In genomic region chr9:129946596-129946995, GRCh38 we compare ENCODE assay signal across 12 cellular contexts.
A peak's percentile ranks its signal among the peaks of the same experiment; 100 is the strongest.
DNase-seq lines count a peak whose midpoint lies in the region; ATAC-seq and TF ChIP-seq lines count a peak whose summit lies in the region.
"Had no signal": no experiment of that assay in that cellular context is flagged by ENCODE, and none has a peak within 500 bp of the region (broad histone marks: within the 10 kb centered on the region; RNA-seq: fewer than 3 reads in every experiment).

No MANE protein-coding gene starts in this region.

- CTCF ChIA-PET in A673 (lab: Charles Lee) = no interaction called here

- ATAC-seq in naive B cell (ENCODE audit: low read depth in 2 of 2) = no peak
- no peak for ATAC-seq in GM21737 (IDR thresholded peaks at IDR 0.05; ENCODE audit: unreplicated experiment)
- ATAC-seq in HG03442 (IDR thresholded peaks at IDR 0.05; ENCODE audit: unreplicated experiment) = no peak

- H3K27me3 ChIP-seq in A673 (replicated peaks; ENCODE audit: insufficient read depth, low read depth, low read length, poor library complexity) (no peaks in the 10 kb centered on the region), MG63 (no peaks in the 10 kb centered on the region)

- no peak for TF ChIP-seq CTCF in A673 (conservative IDR thresholded peaks at IDR 0.05; ENCODE audit: low read depth, low read length)

- H3K4me1 Mint-ChIP-seq in IgD-negative memory B cell (peaks cover 17 to 25% (median 19%) of the 10 kb centered on the region in 3 donors), naive B cell (peaks cover 22 to 44% (median 28%) of the 10 kb centered on the region in 3 donors)
- H3K4me1 Mint-ChIP-seq in activated naive CD8-positive, alpha-beta T cell treated with anti-CD3 and anti-CD28 coated beads for 36 hours = peaks cover 59% of the 10 kb centered on the region

- BruUV-seq in A673 (replicated peaks; lab: Mats Ljungman, UMichigan) = no TSS peak

- H3K4me3 Mint-ChIP-seq in IgD-negative memory B cell (peak overlapping the region in 2 of 4 donors; percentile 62 to 68), naive B cell (peak overlapping the region in 6 of 8 donors; percentile 4 to 61 (median 35))
- H3K4me3 Mint-ChIP-seq in activated naive CD8-positive, alpha-beta T cell treated with anti-CD3 and anti-CD28 coated beads for 36 hours = peak overlapping the region; percentile 41
- H3K4me3 Mint-ChIP-seq: nephron had no signal

- peaks cover 66% of the 10 kb centered on the region for H3K4me1 ChIP-seq in A673 (ENCODE audit: insufficient read depth, low read length, poor library complexity, severe bottlenecking)

- H3K9me3 ChIP-seq in A673 (ENCODE audit: low read depth, low read length, poor library complexity, severe bottlenecking) (peaks cover 15% of the 10 kb centered on the region), MG63 (peaks cover 7% of the 10 kb centered on the region)

- H3K27ac Mint-ChIP-seq in IgD-negative memory B cell = peak overlapping the region in 2 of 3 donors; percentile 10 to 52
- H3K27ac Mint-ChIP-seq in activated naive CD8-positive, alpha-beta T cell treated with anti-CD3 and anti-CD28 coated beads for 36 hours = peak overlapping the region; percentile 91
- peak overlapping the region; percentile 28 to 93 (median 72) for H3K27ac Mint-ChIP-seq in naive B cell
- H3K27ac Mint-ChIP-seq: nephron had no signal

- no peak overlapping the region for H3K4me3 ChIP-seq in A673 (ENCODE audit: low read depth, low read length, poor library complexity, severe bottlenecking)
- no peak overlapping the region for H3K4me3 ChIP-seq in MG63

- peaks cover 71% of the 10 kb centered on the region for H3K36me3 ChIP-seq in A673 (ENCODE audit: insufficient read depth, low read length, poor library complexity, severe bottlenecking)
- H3K36me3 ChIP-seq in MG63 = peaks cover 24% of the 10 kb centered on the region

- POLR2A ChIA-PET in A673 (lab: Charles Lee; ENCODE audit: low non-redundant PET) = no interaction called here

- intact Hi-C loops in A673 (cut with micrococcal nuclease; ENCODE audit: unreplicated experiment) = no loop called here

- H3K27me3 Mint-ChIP-seq in IgD-negative memory B cell = no peaks in the 10 kb centered on the region
- H3K27me3 Mint-ChIP-seq in activated naive CD8-positive, alpha-beta T cell treated with anti-CD3 and anti-CD28 coated beads for 36 hours = no peaks in the 10 kb centered on the region
- H3K27me3 Mint-ChIP-seq in naive B cell = no peaks in the 10 kb centered on the region

- H3K36me3 Mint-ChIP-seq in IgD-negative memory B cell (peaks cover 14% of the 10 kb centered on the region), naive B cell (peaks cover 22 to 23% of the 10 kb centered on the region in 2 donors)
- H3K36me3 Mint-ChIP-seq in activated naive CD8-positive, alpha-beta T cell treated with anti-CD3 and anti-CD28 coated beads for 36 hours = peaks cover 83% of the 10 kb centered on the region

- DNase-seq in A673 (ENCODE audit: low spot score) (no peak), naive B cell (no peak), MG63 (no peak), HuH-7.5 (ENCODE audit: low spot score) (no peak)
- DNase-seq in activated naive CD8-positive, alpha-beta T cell treated with anti-CD3 and anti-CD28 coated beads for 36 hours = no peak
- DNase-seq: IMR-90, NCI-H2171 treated with DMSO at 0.1 percent for 48 hours, Right ventricle myocardium superior had no signal

- H3K9me3 Mint-ChIP-seq in IgD-negative memory B cell (peaks cover 2 to 4% (median 4%) of the 10 kb centered on the region in 3 donors), naive B cell (peaks cover 0 to 9% (median 6%) of the 10 kb centered on the region in 7 donors)
- H3K9me3 Mint-ChIP-seq in activated naive CD8-positive, alpha-beta T cell treated with anti-CD3 and anti-CD28 coated beads for 36 hours = peaks cover 14% of the 10 kb centered on the region

- peak overlapping the region; percentile 89 for H3K27ac ChIP-seq in A673 (ENCODE audit: low read depth, low read length, poor library complexity, severe bottlenecking)

Comparison
In these comparisons a context has a peak if more than half of its experiments do, and no peak if none do; other contexts are left out.
1. H3K27ac Mint-ChIP-seq: peak in every context shown above with its lines; median percentile 91 in activated naive CD8-positive, alpha-beta T cell treated with anti-CD3 and anti-CD28 coated beads for 36 hours; 72 in naive B cell; 31 in IgD-negative memory B cell.